Comparison of ENCODE assay signal across 13 cellular contexts in the genomic region with DNA sequence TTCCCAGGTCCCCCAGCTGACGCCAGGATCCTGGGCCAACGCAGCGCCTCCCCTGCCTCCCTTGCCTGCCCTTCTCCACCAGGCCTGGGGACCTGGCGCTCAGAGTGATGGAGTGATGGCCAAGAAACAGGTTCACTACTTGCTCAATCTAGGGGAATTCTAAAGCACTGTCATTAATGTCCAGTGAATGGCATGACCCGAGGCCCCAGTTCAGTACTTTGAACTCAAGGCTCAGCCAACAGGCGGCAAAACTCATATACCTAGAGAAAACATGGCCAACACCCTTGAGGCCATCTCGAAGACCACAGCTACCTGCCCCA.
"Had no signal": no experiment of that assay in that cellular context is flagged by ENCODE, and none has a peak within 500 bp of the region (broad histone marks: within the 10 kb centered on the region; RNA-seq: fewer than 3 reads in every experiment).

No MANE protein-coding gene starts in this region.

- H3K4me1 ChIP-seq: adrenal gland had no signal

- H3K36me3 Mint-ChIP-seq: activated naive CD4-positive, alpha-beta T cell treated with anti-CD3 and anti-CD28 coated beads, Interleukin-2, amount 10 ng/mL, durations not matched to agents 7 days and 5 days had no signal

- H3K4me1 Mint-ChIP-seq: activated naive CD4-positive, alpha-beta T cell treated with anti-CD3 and anti-CD28 coated beads, Interleukin-2, amount 10 ng/mL, durations not matched to agents 7 days and 5 days had no signal

- H3K27me3 Mint-ChIP-seq: activated naive CD4-positive, alpha-beta T cell treated with anti-CD3 and anti-CD28 coated beads, Interleukin-2, amount 10 ng/mL, durations not matched to agents 7 days and 5 days had no signal

- DNase-seq: activated CD4-positive, alpha-beta T cell treated with anti-CD3 and anti-CD28 coated beads for 1 hour; activated CD4-positive, alpha-beta T cell treated with anti-CD3 and anti-CD28 coated beads, Interleukin-2, amount 50 U/mL, for 48 hours; activated naive CD4-positive, alpha-beta T cell treated with anti-CD3 and anti-CD28 coated beads, Interleukin-2, amount 10 ng/mL, durations not matched to agents 7 days and 5 days; adrenal gland; caudate nucleus; hippocampal formation; lower lobe of right lung; pancreas; stimulated activated CD4-positive, alpha-beta T cell treated with anti-CD3 and anti-CD28 coated beads, Interleukin-2, amount 100 ng/mL, for 48 hours; stimulated activated naive CD4-positive, alpha-beta T cell treated with Interleukin-2 at 50 U/mL for 16 hours had no signal

- H3K36me3 ChIP-seq: adrenal gland, lower lobe of right lung, pancreas had no signal

- H3K9me3 ChIP-seq: adrenal gland, esophagus muscularis mucosa, lower lobe of right lung, pancreas, suprapubic skin had no signal

- H3K4me3 Mint-ChIP-seq: activated naive CD4-positive, alpha-beta T cell treated with anti-CD3 and anti-CD28 coated beads, Interleukin-2, amount 10 ng/mL, durations not matched to agents 7 days and 5 days; neural crest cell had no signal

- H3K27me3 ChIP-seq: adrenal gland, esophagus muscularis mucosa, pancreas, suprapubic skin had no signal

- H3K9me3 Mint-ChIP-seq: activated naive CD4-positive, alpha-beta T cell treated with anti-CD3 and anti-CD28 coated beads, Interleukin-2, amount 10 ng/mL, durations not matched to agents 7 days and 5 days; neural crest cell had no signal

- H3K27ac Mint-ChIP-seq: activated naive CD4-positive, alpha-beta T cell treated with anti-CD3 and anti-CD28 coated beads, Interleukin-2, amount 10 ng/mL, durations not matched to agents 7 days and 5 days had no signal

- H3K4me3 ChIP-seq: adrenal gland, esophagus muscularis mucosa, lower lobe of right lung, pancreas, suprapubic skin had no signal
